26 cellular contexts compared by ENCODE assay signal in genomic region chr9:88571417-88571816, GRCh38. TPM values are rescaled to one million over a fixed set of nuclear protein-coding genes. Genes with fewer than 3 reads are reported as not detected.
"Had no signal": no experiment of that assay in that cellular context is flagged by ENCODE, and none has a peak within 500 bp of the region (broad histone marks: within the 10 kb centered on the region; RNA-seq: fewer than 3 reads in every experiment).

No MANE protein-coding gene starts in this region.

- H3K9me3 ChIP-seq: ascending aorta, heart right ventricle, left lung, thoracic aorta had no signal

- H3K36me3 ChIP-seq: ascending aorta, heart right ventricle, left lung, thoracic aorta had no signal

- H3K79me2 ChIP-seq: parathyroid adenoma had no signal

- H3K4me1 ChIP-seq: ascending aorta, heart right ventricle, parathyroid adenoma had no signal

- ATAC-seq: activated CD4-positive, CD25-positive, alpha-beta regulatory T cell treated with anti-CD3 and anti-CD28 coated beads, Interleukin-2, amount 50 U/mL, for 24 hours; activated CD8-positive, alpha-beta T cell treated with anti-CD3 and anti-CD28 coated beads, Interleukin-2, amount 10 ng/mL, durations not matched to agents 7 days and 5 days; heart right ventricle; left lung; natural killer cell treated with Interleukin-12 subunit alpha and Interleukin-12 subunit beta and Interleukin-15 and Interleukin-18, amount 100 ng/mL, for 72 hours; stimulated activated naive B cell treated with anti-CD40 and anti-IgM and Interleukin-4, amounts not matched to agents 10 μg/mL and 1 μg/mL and 100 μg/mL, for 72 hours; T-cell had no signal

- H3K4me1 Mint-ChIP-seq: activated CD4-positive, alpha-beta T cell treated with anti-CD3 and anti-CD28 coated beads, Interleukin-2, amount 10 ng/mL, durations not matched to agents 7 days and 5 days; activated naive CD4-positive, alpha-beta T cell treated with anti-CD3 and anti-CD28 coated beads, Interleukin-2, amount 50 U/mL, for 24 hours; endodermal cell; stimulated activated naive B cell treated with anti-CD40 and anti-IgM and Interleukin-4, amounts not matched to agents 10 μg/mL and 1 μg/mL and 100 μg/mL, for 72 hours; T-cell had no signal

- H3K27ac Mint-ChIP-seq: activated CD4-positive, alpha-beta T cell treated with anti-CD3 and anti-CD28 coated beads, Interleukin-2, amount 10 ng/mL, durations not matched to agents 7 days and 5 days; activated CD8-positive, alpha-beta T cell treated with anti-CD3 and anti-CD28 coated beads, Interleukin-2, amount 10 ng/mL, durations not matched to agents 7 days and 5 days; activated naive CD4-positive, alpha-beta T cell treated with anti-CD3 and anti-CD28 coated beads, Interleukin-2, amount 50 U/mL, for 24 hours; endodermal cell; natural killer cell treated with Interleukin-12 subunit alpha and Interleukin-12 subunit beta and Interleukin-15 and Interleukin-18, amount 100 ng/mL, for 72 hours; stimulated activated naive B cell treated with anti-CD40 and anti-IgM and Interleukin-4, amounts not matched to agents 10 μg/mL and 1 μg/mL and 100 μg/mL, for 72 hours; T-cell; T-helper 2 cell treated with Interferon-gamma antibody and Interleukin-4, amounts not matched to agents 5 μg/mL and 100 μg/mL, for 36 hours; type B pancreatic cell had no signal

- H3K27ac ChIP-seq: ascending aorta, heart right ventricle, left lung, parathyroid adenoma, thoracic aorta, VCaP had no signal

- FAIRE-seq: bronchial epithelial cell, keratinocyte had no signal

- H3K27me3 Mint-ChIP-seq: type B pancreatic cell had no signal

- DNase-seq: activated CD4-positive, alpha-beta T cell treated with anti-CD3 and anti-CD28 coated beads, Interleukin-2, amount 10 ng/mL, durations not matched to agents 7 days and 5 days; activated CD8-positive, alpha-beta T cell treated with anti-CD3 and anti-CD28 coated beads, Interleukin-2, amount 10 ng/mL, durations not matched to agents 7 days and 5 days; activated gamma-delta T cell treated with Interleukin-2 at 50 U/mL for 16 hours; activated T-cell treated with anti-CD3 and anti-CD28 coated beads, Interleukin-2, amount 50 U/mL, for 1 hour; cerebellar nuclear complex; cortex of kidney; endodermal cell; heart right ventricle; left lung; retina; stimulated activated CD4-positive, alpha-beta T cell treated with anti-CD3 and anti-CD28 coated beads, Interleukin-2, amount 100 ng/mL, for 48 hours; stimulated activated CD8-positive, alpha-beta memory T cell treated with anti-CD3 and anti-CD28 coated beads, Interleukin-4, amount 100 ng/mL, for 48 hours; stimulated activated naive B cell treated with anti-CD40 and anti-IgM and Interleukin-4, amounts not matched to agents 10 μg/mL and 1 μg/mL and 100 μg/mL, for 72 hours; T-cell had no signal

- H3K27me3 ChIP-seq: ascending aorta, left lung had no signal

- H3K9ac ChIP-seq: parathyroid adenoma had no signal

- H3K36me3 Mint-ChIP-seq: activated naive CD4-positive, alpha-beta T cell treated with anti-CD3 and anti-CD28 coated beads, Interleukin-2, amount 50 U/mL, for 24 hours; natural killer cell treated with Interleukin-12 subunit alpha and Interleukin-12 subunit beta and Interleukin-15 and Interleukin-18, amount 100 ng/mL, for 72 hours; stimulated activated naive B cell treated with anti-CD40 and anti-IgM and Interleukin-4, amounts not matched to agents 10 μg/mL and 1 μg/mL and 100 μg/mL, for 72 hours; T-cell; type B pancreatic cell had no signal

- H3K4me3 ChIP-seq: ascending aorta, heart right ventricle, left lung, lung, thoracic aorta had no signal

- H3K9me3 Mint-ChIP-seq: activated CD4-positive, alpha-beta T cell treated with anti-CD3 and anti-CD28 coated beads, Interleukin-2, amount 10 ng/mL, durations not matched to agents 7 days and 5 days; activated naive CD4-positive, alpha-beta T cell treated with anti-CD3 and anti-CD28 coated beads, Interleukin-2, amount 50 U/mL, for 24 hours; endodermal cell; natural killer cell treated with Interleukin-12 subunit alpha and Interleukin-12 subunit beta and Interleukin-15 and Interleukin-18, amount 100 ng/mL, for 72 hours; stimulated activated naive B cell treated with anti-CD40 and anti-IgM and Interleukin-4, amounts not matched to agents 10 μg/mL and 1 μg/mL and 100 μg/mL, for 72 hours; T-cell; T-helper 2 cell treated with Interferon-gamma antibody and Interleukin-4, amounts not matched to agents 5 μg/mL and 100 μg/mL, for 36 hours; type B pancreatic cell had no signal

- H2AFZ ChIP-seq: parathyroid adenoma had no signal

- H3K4me3 Mint-ChIP-seq: activated CD4-positive, alpha-beta T cell treated with anti-CD3 and anti-CD28 coated beads, Interleukin-2, amount 10 ng/mL, durations not matched to agents 7 days and 5 days; activated CD8-positive, alpha-beta T cell treated with anti-CD3 and anti-CD28 coated beads, Interleukin-2, amount 10 ng/mL, durations not matched to agents 7 days and 5 days; activated naive CD4-positive, alpha-beta T cell treated with anti-CD3 and anti-CD28 coated beads, Interleukin-2, amount 50 U/mL, for 24 hours; endodermal cell; natural killer cell treated with Interleukin-12 subunit alpha and Interleukin-12 subunit beta and Interleukin-15 and Interleukin-18, amount 100 ng/mL, for 72 hours; stimulated activated naive B cell treated with anti-CD40 and anti-IgM and Interleukin-4, amounts not matched to agents 10 μg/mL and 1 μg/mL and 100 μg/mL, for 72 hours; T-cell; T-helper 2 cell treated with Interferon-gamma antibody and Interleukin-4, amounts not matched to agents 5 μg/mL and 100 μg/mL, for 36 hours; type B pancreatic cell had no signal

RNA-seq across cellular contexts. Expression of gene NXNL2, which starts 36.4 kb away (rescaled TPM):
- total RNA-seq: activated CD4-positive, alpha-beta T cell treated with anti-CD3 and anti-CD28 coated beads, Interleukin-2, amount 10 ng/mL, durations not matched to agents 7 days and 5 days; activated CD8-positive, alpha-beta T cell treated with anti-CD3 and anti-CD28 coated beads, Interleukin-2, amount 10 ng/mL, durations not matched to agents 7 days and 5 days; ascending aorta; bronchial epithelial cell; endodermal cell; heart right ventricle; natural killer cell treated with Interleukin-12 subunit alpha and Interleukin-12 subunit beta and Interleukin-15 and Interleukin-18, amount 100 ng/mL, for 72 hours; T-cell had no signal
